ENCODE assay signal across 8 cellular contexts in genomic region chr7:13920053-13920697, GRCh38.
A peak's percentile ranks its signal among the peaks of the same experiment; 100 is the strongest.
DNase-seq lines count a peak whose midpoint lies in the region; ATAC-seq and TF ChIP-seq lines count a peak whose summit lies in the region.

No MANE protein-coding gene starts in this region.

- H3K36me3 ChIP-seq in heart right ventricle, result peaks cover 0 to 22% (median 0%) of the 10 kb centered on the region in 9 donors

- peaks cover 9% of the 10 kb centered on the region for H3K36me3 Mint-ChIP-seq in type B pancreatic cell

- TF ChIP-seq CTCF in heart right ventricle (IDR thresholded peaks at IDR 0.05) (no peak), type B pancreatic cell (conservative IDR thresholded peaks at IDR 0.05) (peak; percentile 18)

- H3K27me3 Mint-ChIP-seq in type B pancreatic cell, result no peaks in the 10 kb centered on the region

- WGBS in heart right ventricle, 2 donors, result 35 to 43% methylated on average over 1 of the region's 1 CpG

- intact Hi-C loops in heart right ventricle (cut with DNase I), result no loop called here

- H3K4me1 Mint-ChIP-seq in type B pancreatic cell (ENCODE audit: unreplicated experiment), result peaks cover 13% of the 10 kb centered on the region

- H3K27ac Mint-ChIP-seq in type B pancreatic cell, result peak overlapping the region; percentile 87

- H3K9me3 ChIP-seq in heart right ventricle, result no peaks in the 10 kb centered on the region

- H3K4me3 Mint-ChIP-seq in type B pancreatic cell, result peak overlapping the region; percentile 64

- H3K4me3 ChIP-seq in heart right ventricle, result no peak overlapping the region

- H3K27ac ChIP-seq in heart right ventricle, result peak overlapping the region in 5 of 10 donors; percentile 20 to 70 (median 30)

- H3K4me1 ChIP-seq in heart right ventricle, result peaks cover 0 to 16% (median 12%) of the 10 kb centered on the region in 9 donors

- peak; percentile 38 to 85 (median 75) for ATAC-seq in heart right ventricle
- no peak for ATAC-seq in HG03521 (IDR thresholded peaks at IDR 0.05; ENCODE audit: unreplicated experiment)

- peak; percentile 56 for DNase-seq in AG20443 (ENCODE audit: low spot score)
- peak; percentile 99 for DNase-seq in NCI-H1105 treated with DMSO at 0.1 percent for 48 hours (lab: John Stamatoyannopoulos, UW)
- DNase-seq in SW 1271 (lab: John Stamatoyannopoulos, UW), result peak; percentile 98 to 100
- peak in 1 of 2 donors; percentile 55 for DNase-seq in heart right ventricle
- no peak for DNase-seq in type B pancreatic cell (ENCODE audit: extremely low spot score, unreplicated experiment)
- DNase-seq in amygdala (lab: John Stamatoyannopoulos, UW), result no peak
- no peak for DNase-seq in SKM-1 (lab: John Stamatoyannopoulos, UW; ENCODE audit: unreplicated experiment)

- no peaks in the 10 kb centered on the region for H3K27me3 ChIP-seq in heart right ventricle

- no peaks in the 10 kb centered on the region for H3K9me3 Mint-ChIP-seq in type B pancreatic cell

Comparison
In these comparisons a context has a peak if more than half of its experiments do, and no peak if none do; other contexts are left out.
1. DNase-seq: peak in AG20443 (single experiment), NCI-H1105 treated with DMSO at 0.1 percent for 48 hours (single experiment) and SW 1271 (2 of 2); none in type B pancreatic cell (single experiment), amygdala (0 of 56) and SKM-1 (single experiment).